Comparison of ENCODE assay signal across 1 cellular context in the genomic region with DNA sequence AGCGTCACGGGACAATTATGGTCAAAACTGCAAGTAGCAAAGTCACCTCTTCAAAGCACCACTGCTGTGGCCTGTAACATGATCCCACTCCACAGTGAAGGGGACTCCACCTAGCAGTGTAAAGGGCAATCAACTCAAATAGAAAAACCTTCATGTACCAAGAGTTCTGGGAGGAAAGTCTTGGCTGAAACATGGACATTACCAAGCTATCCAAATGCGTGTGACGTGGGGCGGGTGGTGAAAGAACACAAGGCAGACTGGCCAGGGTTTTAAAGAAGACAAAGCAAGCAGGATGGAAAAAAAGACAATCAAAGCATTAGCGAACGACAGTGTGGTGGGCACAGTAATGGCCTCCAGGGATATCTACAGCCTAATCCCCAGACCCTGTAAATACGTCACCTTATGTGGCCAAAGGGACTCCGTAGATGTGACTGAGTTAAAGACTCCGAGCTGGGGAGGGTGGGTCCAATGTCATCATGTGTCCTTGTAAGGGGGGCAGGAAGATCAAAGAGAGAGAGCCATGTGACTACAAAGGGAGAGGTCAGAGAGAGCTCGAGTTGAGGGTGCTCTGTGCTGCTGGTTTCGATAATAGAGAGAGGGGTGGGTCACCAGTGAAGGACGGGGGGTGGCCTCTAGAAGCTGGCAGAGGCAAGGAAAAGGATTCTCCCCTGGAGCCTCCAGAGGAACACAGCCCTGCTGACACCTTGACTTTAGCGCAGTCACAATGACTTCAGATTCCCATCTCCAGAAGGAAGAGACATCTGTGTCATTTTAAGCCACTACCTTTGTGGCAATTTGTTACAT.
A peak's percentile ranks its signal among the peaks of the same experiment; 100 is the strongest.
TF ChIP-seq lines count a peak whose summit lies in the region.

No MANE protein-coding gene starts in this region.

TF ChIP-seq in HepG2, 621 proteins besides CTCF, POLR2A, EP300 and RAD21 (continued from another document and continues in another):
- TF ChIP-seq, protein P1, sequence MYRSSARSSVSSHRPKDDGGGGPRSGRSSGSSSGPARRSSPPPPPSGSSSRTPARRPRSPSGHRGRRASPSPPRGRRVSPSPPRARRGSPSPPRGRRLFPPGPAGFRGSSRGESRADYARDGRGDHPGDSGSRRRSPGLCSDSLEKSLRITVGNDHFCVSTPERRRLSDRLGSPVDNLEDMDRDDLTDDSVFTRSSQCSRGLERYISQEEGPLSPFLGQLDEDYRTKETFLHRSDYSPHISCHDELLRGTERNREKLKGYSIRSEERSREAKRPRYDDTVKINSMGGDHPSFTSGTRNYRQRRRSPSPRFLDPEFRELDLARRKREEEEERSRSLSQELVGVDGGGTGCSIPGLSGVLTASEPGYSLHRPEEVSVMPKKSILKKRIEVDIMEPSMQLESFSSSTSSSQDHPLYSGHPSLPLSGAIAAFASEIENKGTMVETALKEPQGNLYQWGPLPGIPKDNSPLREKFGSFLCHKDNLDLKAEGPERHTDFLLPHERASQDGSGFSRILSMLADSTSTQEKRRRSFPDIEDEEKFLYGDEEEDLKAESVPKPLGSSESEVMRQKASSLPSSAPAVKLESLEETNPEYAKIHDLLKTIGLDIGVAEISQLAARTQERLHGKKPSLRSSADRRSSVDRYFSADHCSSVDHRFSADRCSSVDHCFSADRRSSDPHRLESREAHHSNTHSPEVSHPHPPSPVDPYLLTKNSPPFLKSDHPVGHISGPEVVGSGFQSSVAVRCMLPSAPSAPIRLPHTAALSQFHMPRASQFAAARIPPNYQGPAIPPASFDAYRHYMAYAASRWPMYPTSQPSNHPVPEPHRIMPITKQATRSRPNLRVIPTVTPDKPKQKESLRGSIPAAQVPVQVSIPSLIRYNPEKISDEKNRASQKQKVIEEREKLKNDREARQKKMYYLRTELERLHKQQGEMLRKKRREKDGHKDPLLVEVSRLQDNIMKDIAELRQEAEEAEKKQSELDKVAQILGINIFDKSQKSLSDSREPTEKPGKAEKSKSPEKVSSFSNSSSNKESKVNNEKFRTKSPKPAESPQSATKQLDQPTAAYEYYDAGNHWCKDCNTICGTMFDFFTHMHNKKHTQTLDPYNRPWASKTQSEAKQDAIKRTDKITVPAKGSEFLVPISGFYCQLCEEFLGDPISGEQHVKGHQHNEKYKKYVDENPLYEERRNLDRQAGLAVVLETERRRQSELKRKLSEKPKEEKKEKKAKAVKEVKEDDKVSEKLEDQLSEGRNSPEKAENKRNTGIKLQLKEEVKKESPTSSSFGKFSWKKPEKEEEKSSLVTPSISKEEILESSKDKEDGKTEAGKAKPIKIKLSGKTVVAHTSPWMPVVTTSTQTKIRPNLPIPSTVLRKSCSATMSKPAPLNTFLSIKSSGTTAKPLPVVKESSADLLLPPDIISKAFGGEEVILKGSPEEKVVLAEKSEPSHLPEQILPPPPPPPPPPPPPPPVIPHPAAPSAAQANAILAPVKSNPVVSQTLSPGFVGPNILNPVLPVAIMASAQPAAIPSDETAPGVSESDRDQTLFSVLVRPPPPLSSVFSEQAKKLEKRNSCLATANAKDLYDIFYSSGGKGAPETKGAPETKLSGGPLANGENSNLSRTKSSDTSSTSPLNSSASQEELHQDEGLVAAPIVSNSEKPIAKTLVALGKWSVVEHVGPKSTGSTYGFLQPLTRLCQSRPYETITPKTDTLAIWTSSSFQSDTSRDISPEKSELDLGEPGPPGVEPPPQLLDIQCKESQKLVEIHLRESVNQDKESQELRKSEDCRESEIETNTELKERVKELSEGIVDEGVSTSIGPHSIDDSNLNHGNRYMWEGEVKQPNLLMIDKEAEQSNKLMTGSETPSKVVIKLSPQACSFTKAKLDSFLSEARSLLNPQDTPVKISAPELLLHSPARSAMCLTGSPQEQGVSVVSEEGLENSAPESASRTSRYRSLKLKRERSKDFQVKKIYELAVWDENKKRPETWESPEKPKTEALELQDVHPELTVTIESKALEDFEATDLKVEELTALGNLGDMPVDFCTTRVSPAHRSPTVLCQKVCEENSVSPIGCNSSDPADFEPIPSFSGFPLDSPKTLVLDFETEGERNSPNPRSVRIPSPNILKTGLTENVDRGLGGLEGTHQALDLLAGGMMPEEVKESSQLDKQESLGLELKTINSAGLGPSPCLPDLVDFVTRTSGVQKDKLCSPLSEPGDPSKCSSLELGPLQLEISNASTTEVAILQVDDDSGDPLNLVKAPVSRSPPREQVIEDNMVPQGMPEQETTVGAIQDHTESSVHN (CRISPR knock-in tag; IDR thresholded peaks at IDR 0.05), result peak; percentile 28; the same call in 1 of the 2 replicates
- TF ChIP-seq ZNF501 (CRISPR knock-in tag; IDR thresholded peaks at IDR 0.05), result peak; percentile 93
- TF ChIP-seq, protein P2, sequence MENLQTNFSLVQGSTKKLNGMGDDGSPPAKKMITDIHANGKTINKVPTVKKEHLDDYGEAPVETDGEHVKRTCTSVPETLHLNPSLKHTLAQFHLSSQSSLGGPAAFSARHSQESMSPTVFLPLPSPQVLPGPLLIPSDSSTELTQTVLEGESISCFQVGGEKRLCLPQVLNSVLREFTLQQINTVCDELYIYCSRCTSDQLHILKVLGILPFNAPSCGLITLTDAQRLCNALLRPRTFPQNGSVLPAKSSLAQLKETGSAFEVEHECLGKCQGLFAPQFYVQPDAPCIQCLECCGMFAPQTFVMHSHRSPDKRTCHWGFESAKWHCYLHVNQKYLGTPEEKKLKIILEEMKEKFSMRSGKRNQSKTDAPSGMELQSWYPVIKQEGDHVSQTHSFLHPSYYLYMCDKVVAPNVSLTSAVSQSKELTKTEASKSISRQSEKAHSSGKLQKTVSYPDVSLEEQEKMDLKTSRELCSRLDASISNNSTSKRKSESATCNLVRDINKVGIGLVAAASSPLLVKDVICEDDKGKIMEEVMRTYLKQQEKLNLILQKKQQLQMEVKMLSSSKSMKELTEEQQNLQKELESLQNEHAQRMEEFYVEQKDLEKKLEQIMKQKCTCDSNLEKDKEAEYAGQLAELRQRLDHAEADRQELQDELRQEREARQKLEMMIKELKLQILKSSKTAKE (CRISPR knock-in tag; IDR thresholded peaks at IDR 0.05; ENCODE audit: borderline replicate concordance), result no peak
- TF ChIP-seq, protein P3, sequence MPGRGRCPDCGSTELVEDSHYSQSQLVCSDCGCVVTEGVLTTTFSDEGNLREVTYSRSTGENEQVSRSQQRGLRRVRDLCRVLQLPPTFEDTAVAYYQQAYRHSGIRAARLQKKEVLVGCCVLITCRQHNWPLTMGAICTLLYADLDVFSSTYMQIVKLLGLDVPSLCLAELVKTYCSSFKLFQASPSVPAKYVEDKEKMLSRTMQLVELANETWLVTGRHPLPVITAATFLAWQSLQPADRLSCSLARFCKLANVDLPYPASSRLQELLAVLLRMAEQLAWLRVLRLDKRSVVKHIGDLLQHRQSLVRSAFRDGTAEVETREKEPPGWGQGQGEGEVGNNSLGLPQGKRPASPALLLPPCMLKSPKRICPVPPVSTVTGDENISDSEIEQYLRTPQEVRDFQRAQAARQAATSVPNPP (CRISPR knock-in tag; IDR thresholded peaks at IDR 0.05), result no peak
- no peak for TF ChIP-seq NFYB (CRISPR knock-in tag; IDR thresholded peaks at IDR 0.05)
- TF ChIP-seq, protein P4, sequence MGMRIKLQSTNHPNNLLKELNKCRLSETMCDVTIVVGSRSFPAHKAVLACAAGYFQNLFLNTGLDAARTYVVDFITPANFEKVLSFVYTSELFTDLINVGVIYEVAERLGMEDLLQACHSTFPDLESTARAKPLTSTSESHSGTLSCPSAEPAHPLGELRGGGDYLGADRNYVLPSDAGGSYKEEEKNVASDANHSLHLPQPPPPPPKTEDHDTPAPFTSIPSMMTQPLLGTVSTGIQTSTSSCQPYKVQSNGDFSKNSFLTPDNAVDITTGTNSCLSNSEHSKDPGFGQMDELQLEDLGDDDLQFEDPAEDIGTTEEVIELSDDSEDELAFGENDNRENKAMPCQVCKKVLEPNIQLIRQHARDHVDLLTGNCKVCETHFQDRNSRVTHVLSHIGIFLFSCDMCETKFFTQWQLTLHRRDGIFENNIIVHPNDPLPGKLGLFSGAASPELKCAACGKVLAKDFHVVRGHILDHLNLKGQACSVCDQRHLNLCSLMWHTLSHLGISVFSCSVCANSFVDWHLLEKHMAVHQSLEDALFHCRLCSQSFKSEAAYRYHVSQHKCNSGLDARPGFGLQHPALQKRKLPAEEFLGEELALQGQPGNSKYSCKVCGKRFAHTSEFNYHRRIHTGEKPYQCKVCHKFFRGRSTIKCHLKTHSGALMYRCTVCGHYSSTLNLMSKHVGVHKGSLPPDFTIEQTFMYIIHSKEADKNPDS (CRISPR knock-in tag; IDR thresholded peaks at IDR 0.05), result no peak
- TF ChIP-seq ZNF780A (CRISPR knock-in tag; IDR thresholded peaks at IDR 0.05), result no peak
- peak; percentile 83 for TF ChIP-seq FOXC1 (CRISPR knock-in tag; IDR thresholded peaks at IDR 0.05; ENCODE audit: borderline replicate concordance)
- no peak for TF ChIP-seq HNRNPK (IDR thresholded peaks at IDR 0.05; ENCODE audit: low read depth, low read length, poor library complexity, severe bottlenecking)
- TF ChIP-seq, protein P5, sequence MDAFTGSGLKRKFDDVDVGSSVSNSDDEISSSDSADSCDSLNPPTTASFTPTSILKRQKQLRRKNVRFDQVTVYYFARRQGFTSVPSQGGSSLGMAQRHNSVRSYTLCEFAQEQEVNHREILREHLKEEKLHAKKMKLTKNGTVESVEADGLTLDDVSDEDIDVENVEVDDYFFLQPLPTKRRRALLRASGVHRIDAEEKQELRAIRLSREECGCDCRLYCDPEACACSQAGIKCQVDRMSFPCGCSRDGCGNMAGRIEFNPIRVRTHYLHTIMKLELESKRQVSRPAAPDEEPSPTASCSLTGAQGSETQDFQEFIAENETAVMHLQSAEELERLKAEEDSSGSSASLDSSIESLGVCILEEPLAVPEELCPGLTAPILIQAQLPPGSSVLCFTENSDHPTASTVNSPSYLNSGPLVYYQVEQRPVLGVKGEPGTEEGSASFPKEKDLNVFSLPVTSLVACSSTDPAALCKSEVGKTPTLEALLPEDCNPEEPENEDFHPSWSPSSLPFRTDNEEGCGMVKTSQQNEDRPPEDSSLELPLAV (CRISPR knock-in tag; conservative IDR thresholded peaks at IDR 0.05; ENCODE audit: low read depth), result no peak
- no peak for TF ChIP-seq FOXA1 (IDR thresholded peaks at IDR 0.05)
- TF ChIP-seq FOXA1 (CRISPR knock-in tag; IDR thresholded peaks at IDR 0.05), result peak; percentile 45
- no peak for TF ChIP-seq NFE2 (CRISPR knock-in tag; IDR thresholded peaks at IDR 0.05)
- TF ChIP-seq TMF1 (CRISPR knock-in tag; IDR thresholded peaks at IDR 0.05; ENCODE audit: low read depth), result no peak
- TF ChIP-seq, protein P6, sequence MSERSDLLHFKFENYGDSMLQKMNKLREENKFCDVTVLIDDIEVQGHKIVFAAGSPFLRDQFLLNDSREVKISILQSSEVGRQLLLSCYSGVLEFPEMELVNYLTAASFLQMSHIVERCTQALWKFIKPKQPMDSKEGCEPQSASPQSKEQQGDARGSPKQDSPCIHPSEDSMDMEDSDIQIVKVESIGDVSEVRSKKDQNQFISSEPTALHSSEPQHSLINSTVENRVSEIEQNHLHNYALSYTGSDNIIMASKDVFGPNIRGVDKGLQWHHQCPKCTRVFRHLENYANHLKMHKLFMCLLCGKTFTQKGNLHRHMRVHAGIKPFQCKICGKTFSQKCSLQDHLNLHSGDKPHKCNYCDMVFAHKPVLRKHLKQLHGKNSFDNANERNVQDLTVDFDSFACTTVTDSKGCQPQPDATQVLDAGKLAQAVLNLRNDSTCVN (CRISPR knock-in tag; IDR thresholded peaks at IDR 0.05; ENCODE audit: borderline replicate concordance), result peak; percentile 52; the same call in 1 of the 2 replicates
- 0 out of 2 replicates have a peak, but pooled peaks have one; percentile 61 for TF ChIP-seq ZNF3 (CRISPR knock-in tag; IDR thresholded peaks at IDR 0.05)
- no peak for TF ChIP-seq SSRP1 (CRISPR knock-in tag; IDR thresholded peaks at IDR 0.05)
- TF ChIP-seq, protein P7, sequence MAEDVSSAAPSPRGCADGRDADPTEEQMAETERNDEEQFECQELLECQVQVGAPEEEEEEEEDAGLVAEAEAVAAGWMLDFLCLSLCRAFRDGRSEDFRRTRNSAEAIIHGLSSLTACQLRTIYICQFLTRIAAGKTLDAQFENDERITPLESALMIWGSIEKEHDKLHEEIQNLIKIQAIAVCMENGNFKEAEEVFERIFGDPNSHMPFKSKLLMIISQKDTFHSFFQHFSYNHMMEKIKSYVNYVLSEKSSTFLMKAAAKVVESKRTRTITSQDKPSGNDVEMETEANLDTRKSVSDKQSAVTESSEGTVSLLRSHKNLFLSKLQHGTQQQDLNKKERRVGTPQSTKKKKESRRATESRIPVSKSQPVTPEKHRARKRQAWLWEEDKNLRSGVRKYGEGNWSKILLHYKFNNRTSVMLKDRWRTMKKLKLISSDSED (CRISPR knock-in tag; IDR thresholded peaks at IDR 0.05), result no peak
- TF ChIP-seq, protein P8, sequence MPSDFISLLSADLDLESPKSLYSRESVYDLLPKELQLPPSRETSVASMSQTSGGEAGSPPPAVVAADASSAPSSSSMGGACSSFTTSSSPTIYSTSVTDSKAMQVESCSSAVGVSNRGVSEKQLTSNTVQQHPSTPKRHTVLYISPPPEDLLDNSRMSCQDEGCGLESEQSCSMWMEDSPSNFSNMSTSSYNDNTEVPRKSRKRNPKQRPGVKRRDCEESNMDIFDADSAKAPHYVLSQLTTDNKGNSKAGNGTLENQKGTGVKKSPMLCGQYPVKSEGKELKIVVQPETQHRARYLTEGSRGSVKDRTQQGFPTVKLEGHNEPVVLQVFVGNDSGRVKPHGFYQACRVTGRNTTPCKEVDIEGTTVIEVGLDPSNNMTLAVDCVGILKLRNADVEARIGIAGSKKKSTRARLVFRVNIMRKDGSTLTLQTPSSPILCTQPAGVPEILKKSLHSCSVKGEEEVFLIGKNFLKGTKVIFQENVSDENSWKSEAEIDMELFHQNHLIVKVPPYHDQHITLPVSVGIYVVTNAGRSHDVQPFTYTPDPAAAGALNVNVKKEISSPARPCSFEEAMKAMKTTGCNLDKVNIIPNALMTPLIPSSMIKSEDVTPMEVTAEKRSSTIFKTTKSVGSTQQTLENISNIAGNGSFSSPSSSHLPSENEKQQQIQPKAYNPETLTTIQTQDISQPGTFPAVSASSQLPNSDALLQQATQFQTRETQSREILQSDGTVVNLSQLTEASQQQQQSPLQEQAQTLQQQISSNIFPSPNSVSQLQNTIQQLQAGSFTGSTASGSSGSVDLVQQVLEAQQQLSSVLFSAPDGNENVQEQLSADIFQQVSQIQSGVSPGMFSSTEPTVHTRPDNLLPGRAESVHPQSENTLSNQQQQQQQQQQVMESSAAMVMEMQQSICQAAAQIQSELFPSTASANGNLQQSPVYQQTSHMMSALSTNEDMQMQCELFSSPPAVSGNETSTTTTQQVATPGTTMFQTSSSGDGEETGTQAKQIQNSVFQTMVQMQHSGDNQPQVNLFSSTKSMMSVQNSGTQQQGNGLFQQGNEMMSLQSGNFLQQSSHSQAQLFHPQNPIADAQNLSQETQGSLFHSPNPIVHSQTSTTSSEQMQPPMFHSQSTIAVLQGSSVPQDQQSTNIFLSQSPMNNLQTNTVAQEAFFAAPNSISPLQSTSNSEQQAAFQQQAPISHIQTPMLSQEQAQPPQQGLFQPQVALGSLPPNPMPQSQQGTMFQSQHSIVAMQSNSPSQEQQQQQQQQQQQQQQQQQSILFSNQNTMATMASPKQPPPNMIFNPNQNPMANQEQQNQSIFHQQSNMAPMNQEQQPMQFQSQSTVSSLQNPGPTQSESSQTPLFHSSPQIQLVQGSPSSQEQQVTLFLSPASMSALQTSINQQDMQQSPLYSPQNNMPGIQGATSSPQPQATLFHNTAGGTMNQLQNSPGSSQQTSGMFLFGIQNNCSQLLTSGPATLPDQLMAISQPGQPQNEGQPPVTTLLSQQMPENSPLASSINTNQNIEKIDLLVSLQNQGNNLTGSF (CRISPR knock-in tag; IDR thresholded peaks at IDR 0.05), result no peak
- no peak for TF ChIP-seq ZNF629 (CRISPR knock-in tag; conservative IDR thresholded peaks at IDR 0.05)
- TF ChIP-seq RFX1 (IDR thresholded peaks at IDR 0.05), result no peak
- 0 out of 2 replicates have a peak, but pooled peaks have one; percentile 71 for TF ChIP-seq ZBTB20 (CRISPR knock-in tag; IDR thresholded peaks at IDR 0.05; ENCODE audit: borderline replicate concordance, low read depth)
